14 cellular contexts compared by ENCODE assay signal in the genomic region with DNA sequence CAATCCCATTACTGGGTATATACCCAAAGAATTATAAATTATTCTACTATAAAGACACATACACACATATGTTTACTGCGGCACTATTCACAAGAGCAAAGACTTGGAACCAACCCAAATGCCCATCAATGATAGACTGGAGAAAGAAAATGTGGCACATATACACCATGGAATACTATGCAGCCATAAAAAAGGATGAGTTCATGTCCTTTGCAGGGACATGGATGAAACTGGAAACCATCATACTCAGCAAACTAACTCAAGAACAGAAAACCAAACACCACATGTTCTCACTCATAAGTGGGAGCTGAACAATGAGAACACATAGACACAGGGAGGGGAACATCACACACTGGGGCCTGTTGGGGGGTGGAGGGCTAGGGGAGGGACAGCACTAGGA. TPM values are rescaled to one million over a fixed set of nuclear protein-coding genes. Genes with fewer than 3 reads are reported as not detected.
"Had no signal": no experiment of that assay in that cellular context is flagged by ENCODE, and none has a peak within 500 bp of the region (broad histone marks: within the 10 kb centered on the region; RNA-seq: fewer than 3 reads in every experiment).

No MANE protein-coding gene starts in this region.

RNA-seq across cellular contexts. Expression of gene ANGPTL3, which starts 30.1 kb away (rescaled TPM):
- total RNA-seq: activated B cell treated with CpG ODN at 0.5 μM for 24 hours; activated CD4-positive, alpha-beta memory T cell treated with anti-CD3 and anti-CD28 coated beads for 36 hours; activated CD4-positive, alpha-beta memory T cell treated with anti-CD3 and anti-CD28 coated beads, Interleukin-2, amount 10 ng/mL, durations not matched to agents 7 days and 5 days; activated CD4-positive, alpha-beta T cell treated with anti-CD3 and anti-CD28 coated beads for 36 hours; activated CD4-positive, alpha-beta T cell treated with anti-CD3 and anti-CD28 coated beads, Interleukin-2, amount 10 ng/mL, durations not matched to agents 24 days and 14 days; activated CD4-positive, alpha-beta T cell treated with anti-CD3 and anti-CD28 coated beads, Interleukin-2, amount 10 ng/mL, durations not matched to agents 7 days and 5 days; activated CD8-positive, alpha-beta memory T cell treated with anti-CD3 and anti-CD28 coated beads for 36 hours; activated CD8-positive, alpha-beta memory T cell treated with anti-CD3 and anti-CD28 coated beads, Interleukin-2, amount 10 ng/mL, durations not matched to agents 7 days and 5 days; activated CD8-positive, alpha-beta T cell treated with anti-CD3 and anti-CD28 coated beads for 36 hours; activated CD8-positive, alpha-beta T cell treated with anti-CD3 and anti-CD28 coated beads, Interleukin-2, amount 10 ng/mL, durations not matched to agents 7 days and 5 days; T-helper 1 cell treated with Interleukin-12 subunit alpha and Interleukin-12 subunit beta and Interleukin-4 antibody, amounts not matched to agents 30 ng/mL and 1 ng/mL, for 36 hours; T-helper 17 cell; T-helper 2 cell treated with Interferon-gamma antibody and Interleukin-4, amounts not matched to agents 100 ng/mL and 5 ng/mL, for 36 hours; WTC11 had no signal
